8 cellular contexts compared by ENCODE assay signal in genomic region chr12:122979908-122980191, GRCh38. TPM values are rescaled to one million over a fixed set of nuclear protein-coding genes. Genes with fewer than 3 reads are reported as not detected.
DNase-seq lines count a peak whose midpoint lies in the region; ATAC-seq and TF ChIP-seq lines count a peak whose summit lies in the region.

No MANE protein-coding gene starts in this region.

- H3K27ac Mint-ChIP-seq in T-helper 1 cell treated with Interleukin-12 subunit alpha and Interleukin-12 subunit beta and Interleukin-4 antibody, amounts not matched to agents 30 μg/mL and 1 μg/mL, for 36 hours = peak overlapping the region; percentile 88
- H3K27ac Mint-ChIP-seq in activated CD4-positive, alpha-beta memory T cell treated with anti-CD3 and anti-CD28 coated beads for 36 hours = peak overlapping the region; percentile 82

- peak overlapping the region; percentile 83 for H3K27ac ChIP-seq in suprapubic skin

- CTCF ChIA-PET in activated CD4-positive, alpha-beta memory T cell treated with anti-CD3 and anti-CD28 coated beads for 36 hours (lab: Charles Lee) = interaction anchor here (1.3 to 1.4 kb wide), 2 partner anchors 98 to 257 kb away, joined by 3 read pairs; no protein-coding TSS in a partner anchor

- H3K9me3 Mint-ChIP-seq in T-helper 1 cell treated with Interleukin-12 subunit alpha and Interleukin-12 subunit beta and Interleukin-4 antibody, amounts not matched to agents 30 μg/mL and 1 μg/mL, for 36 hours = no peaks in the 10 kb centered on the region
- no peaks in the 10 kb centered on the region for H3K9me3 Mint-ChIP-seq in activated CD4-positive, alpha-beta memory T cell treated with anti-CD3 and anti-CD28 coated beads for 36 hours

- peaks cover 14% of the 10 kb centered on the region for H3K36me3 Mint-ChIP-seq in T-helper 1 cell treated with Interleukin-12 subunit alpha and Interleukin-12 subunit beta and Interleukin-4 antibody, amounts not matched to agents 30 μg/mL and 1 μg/mL, for 36 hours (ENCODE audit: low read depth)
- H3K36me3 Mint-ChIP-seq in activated CD4-positive, alpha-beta memory T cell treated with anti-CD3 and anti-CD28 coated beads for 36 hours = peaks cover 15% of the 10 kb centered on the region

- H3K9me3 ChIP-seq in iPS-15b (ENCODE audit: control insufficient read depth, insufficient read depth, low read length) = no peaks in the 10 kb centered on the region
- H3K9me3 ChIP-seq in suprapubic skin = no peaks in the 10 kb centered on the region

- WGBS in suprapubic skin = 0% methylated on average over 7 of the region's 7 CpGs

- H3K4me1 ChIP-seq in iPS-15b (ENCODE audit: control insufficient read depth, insufficient read depth, low read length) (peaks cover 3% of the 10 kb centered on the region), suprapubic skin (peaks cover 85% of the 10 kb centered on the region)

- peak overlapping the region; percentile 89 for H3K4me3 Mint-ChIP-seq in T-helper 1 cell treated with Interleukin-12 subunit alpha and Interleukin-12 subunit beta and Interleukin-4 antibody, amounts not matched to agents 30 μg/mL and 1 μg/mL, for 36 hours
- peak overlapping the region; percentile 89 for H3K4me3 Mint-ChIP-seq in activated CD4-positive, alpha-beta memory T cell treated with anti-CD3 and anti-CD28 coated beads for 36 hours

- POLR2A ChIA-PET in activated CD4-positive, alpha-beta memory T cell treated with anti-CD3 and anti-CD28 coated beads for 36 hours (lab: Charles Lee) = interaction anchor here (2.1 kb wide), 1 partner anchor 253 kb away, joined by 5 read pairs; the partner anchor contains the start of genes MPHOSPH9 and MTRFR

- TF ChIP-seq EP300 in suprapubic skin (IDR thresholded peaks at IDR 0.05) = no peak

- no peak for TF ChIP-seq CTCF in suprapubic skin (IDR thresholded peaks at IDR 0.05)

- peaks cover 26% of the 10 kb centered on the region for H3K4me1 Mint-ChIP-seq in T-helper 1 cell treated with Interleukin-12 subunit alpha and Interleukin-12 subunit beta and Interleukin-4 antibody, amounts not matched to agents 30 μg/mL and 1 μg/mL, for 36 hours (ENCODE audit: low read depth)
- H3K4me1 Mint-ChIP-seq in activated CD4-positive, alpha-beta memory T cell treated with anti-CD3 and anti-CD28 coated beads for 36 hours (ENCODE audit: low read depth) = peaks cover 42% of the 10 kb centered on the region

- TF ChIP-seq POLR2A in suprapubic skin (IDR thresholded peaks at IDR 0.05) = no peak

- H3K4me3 ChIP-seq in iPS-15b (ENCODE audit: low read depth, low read length) = peak overlapping the region; percentile 83
- H3K4me3 ChIP-seq in suprapubic skin = peak overlapping the region; percentile 82

- intact Hi-C loops in activated CD4-positive, alpha-beta memory T cell treated with anti-CD3 and anti-CD28 coated beads for 36 hours (cut with micrococcal nuclease) = loop anchor here (2.0 to 10.0 kb wide), 2 partner anchors 95 to 385 kb away; partner anchors contain the start of gene SBNO1
- intact Hi-C loops in posterior cingulate gyrus (cut with DNase I) = loop anchor here (5.0 kb wide), 2 partner anchors 172 to 252 kb away; partner anchors contain the start of genes MPHOSPH9, MTRFR and PITPNM2

- H3K36me3 ChIP-seq in iPS-15b (ENCODE audit: control insufficient read depth, insufficient read depth, low read length) (peaks cover 20% of the 10 kb centered on the region), suprapubic skin (peaks cover 18% of the 10 kb centered on the region)

- no peaks in the 10 kb centered on the region for H3K27me3 Mint-ChIP-seq in T-helper 1 cell treated with Interleukin-12 subunit alpha and Interleukin-12 subunit beta and Interleukin-4 antibody, amounts not matched to agents 30 μg/mL and 1 μg/mL, for 36 hours (ENCODE audit: low read depth)
- no peaks in the 10 kb centered on the region for H3K27me3 Mint-ChIP-seq in activated CD4-positive, alpha-beta memory T cell treated with anti-CD3 and anti-CD28 coated beads for 36 hours

- H3K27me3 ChIP-seq in iPS-15b (ENCODE audit: control insufficient read depth, insufficient read depth, low read length) (no peaks in the 10 kb centered on the region), suprapubic skin (no peaks in the 10 kb centered on the region)

- ATAC-seq in HG02759 (IDR thresholded peaks at IDR 0.05; ENCODE audit: unreplicated experiment) (no peak), HG03159 (IDR thresholded peaks at IDR 0.05; ENCODE audit: unreplicated experiment) (no peak)

- peak overlapping the region; percentile 90 for H3K9ac ChIP-seq in iPS-15b (ENCODE audit: low read depth, low read length)

- DNase-seq in T-helper 1 cell = no peak
- no peak for DNase-seq in activated CD4-positive, alpha-beta memory T cell treated with anti-CD3 and anti-CD28 coated beads for 36 hours
- DNase-seq in suprapubic skin (ENCODE audit: low spot score in 2 of 2) = no peak
- no peak for DNase-seq in posterior cingulate gyrus

RNA-seq across cellular contexts. Expression of gene ARL6IP4, which starts 0.6 kb away (rescaled TPM):
- 100 to 1,000 TPM; 180 to 188 TPM for total RNA-seq in activated CD4-positive, alpha-beta memory T cell treated with anti-CD3 and anti-CD28 coated beads for 36 hours
- total RNA-seq in suprapubic skin = 100 to 1,000 TPM in 3 of 4 donors, 10 to 100 TPM in 1; 87.5 to 149 (median 114) TPM

RNA-seq across cellular contexts. Expression of gene OGFOD2, which starts 4.8 kb away (rescaled TPM):
- total RNA-seq in activated CD4-positive, alpha-beta memory T cell treated with anti-CD3 and anti-CD28 coated beads for 36 hours = 10 to 100 TPM; 22.6 to 23.7 TPM
- total RNA-seq in suprapubic skin = 10 to 100 TPM in 3 of 4 donors, 1 to 10 TPM in 1; 9.9 to 27.0 (median 13.5) TPM

RNA-seq across cellular contexts. Expression of gene ABCB9, which starts 13.6 kb away (rescaled TPM):
- total RNA-seq in activated CD4-positive, alpha-beta memory T cell treated with anti-CD3 and anti-CD28 coated beads for 36 hours = 1 to 10 TPM; 2.7 to 3.6 TPM
- total RNA-seq in suprapubic skin = 1 to 10 TPM; 2.7 to 9.5 (median 7.4) TPM
